8 cellular contexts compared by ENCODE assay signal in the genomic region with DNA sequence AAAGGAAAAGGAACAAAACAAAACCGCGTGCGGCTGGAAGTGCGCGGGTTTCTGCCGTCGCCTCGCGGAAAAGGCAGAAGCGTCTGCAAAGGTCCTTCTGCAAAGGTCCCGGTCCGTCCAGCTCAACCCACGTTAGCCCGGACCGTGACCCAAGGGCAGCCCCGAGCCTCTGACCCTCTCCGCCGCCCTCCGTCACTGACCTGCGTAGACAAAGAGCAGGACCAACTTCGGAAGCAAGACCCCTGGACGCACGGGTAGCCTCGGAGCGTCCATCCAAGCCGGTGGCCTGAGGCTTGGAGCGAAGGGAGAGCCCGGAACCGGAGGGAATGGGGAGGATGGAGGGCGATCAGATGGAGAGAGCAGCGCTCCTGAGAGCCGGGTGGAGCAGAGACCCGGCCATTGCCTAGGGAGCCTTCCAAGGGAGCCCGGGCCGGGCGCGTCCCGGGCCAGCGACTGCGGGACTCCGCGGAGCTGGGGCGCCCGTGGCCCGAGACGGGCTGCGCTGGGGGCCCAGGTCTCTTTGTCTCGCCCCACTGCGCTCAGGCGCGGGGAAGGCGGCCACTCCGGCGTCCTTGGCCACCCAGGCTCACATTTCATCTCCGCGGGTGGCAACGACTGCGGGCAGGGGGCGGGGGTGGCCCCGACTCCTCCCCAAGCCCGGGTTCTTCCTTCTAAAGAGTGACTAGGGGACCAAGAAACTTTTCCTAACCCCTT. TPM values are rescaled to one million over a fixed set of nuclear protein-coding genes. Genes with fewer than 3 reads are reported as not detected.
DNase-seq lines count a peak whose midpoint lies in the region; ATAC-seq and TF ChIP-seq lines count a peak whose summit lies in the region.

TSS of gene CYYR1 (minus strand) at position 619 of the 714 bp plus-strand sequence. CDS start at position 273, 346 bp downstream.

- BruUV-seq in Calu3 (replicated peaks; lab: Mats Ljungman, UMichigan): no TSS peak

- no peaks in the 10 kb centered on the region for H3K27me3 Mint-ChIP-seq in Calu3 (ENCODE audit: unreplicated experiment)

- H3K9me3 ChIP-seq in body of pancreas (peaks cover 0 to 4% (median 0%) of the 10 kb centered on the region in 3 donors), iPS-18a (ENCODE audit: control insufficient read depth, low read depth, low read length) (no peaks in the 10 kb centered on the region)

- intact Hi-C loops in body of pancreas (cut with DNase I) (no loop called here), Calu3 (cut with micrococcal nuclease; ENCODE audit: unreplicated experiment) (no loop called here)

- no peak within 1 kb of the TSS for H3K27ac Mint-ChIP-seq in stimulated activated effector memory CD8-positive, alpha-beta T cell treated with anti-CD3 and anti-CD28 coated beads, Interleukin-12 subunit alpha, Interleukin-12 subunit beta, amount 100 ng/mL, for 72 hours
- no peak within 1 kb of the TSS for H3K27ac Mint-ChIP-seq in Calu3 (ENCODE audit: unreplicated experiment)

- H3K27me3 ChIP-seq in H7 (ENCODE audit: control insufficient read depth, insufficient read depth, low read length) (no peaks in the 10 kb centered on the region), body of pancreas (peaks cover 0 to 9% of the 10 kb centered on the region in 2 donors), iPS-18a (ENCODE audit: control insufficient read depth, insufficient read depth, low read length) (no peaks in the 10 kb centered on the region)

- no peak for TF ChIP-seq POLR2A in body of pancreas (IDR thresholded peaks at IDR 0.05)

- H3K4me3 Mint-ChIP-seq in stimulated activated effector memory CD8-positive, alpha-beta T cell treated with anti-CD3 and anti-CD28 coated beads, Interleukin-12 subunit alpha, Interleukin-12 subunit beta, amount 100 ng/mL, for 72 hours: no peak within 1 kb of the TSS
- H3K4me3 Mint-ChIP-seq in Calu3 (ENCODE audit: low read depth, unreplicated experiment): no peak within 1 kb of the TSS

- TF ChIP-seq CTCF in body of pancreas (IDR thresholded peaks at IDR 0.05) (no peak), retinal pigment epithelial cell (conservative IDR thresholded peaks at IDR 0.05; ENCODE audit: low read depth, low read length) (no peak), Calu3 (IDR thresholded peaks at IDR 0.05; ENCODE audit: unreplicated experiment) (no peak)

- H3K36me3 Mint-ChIP-seq in stimulated activated effector memory CD8-positive, alpha-beta T cell treated with anti-CD3 and anti-CD28 coated beads, Interleukin-12 subunit alpha, Interleukin-12 subunit beta, amount 100 ng/mL, for 72 hours: no peaks in the 10 kb centered on the region
- H3K36me3 Mint-ChIP-seq in Calu3 (ENCODE audit: insufficient read depth, unreplicated experiment): no peaks in the 10 kb centered on the region

- H3K4me1 Mint-ChIP-seq in stimulated activated effector memory CD8-positive, alpha-beta T cell treated with anti-CD3 and anti-CD28 coated beads, Interleukin-12 subunit alpha, Interleukin-12 subunit beta, amount 100 ng/mL, for 72 hours: no peaks in the 10 kb centered on the region
- H3K4me1 Mint-ChIP-seq in Calu3 (ENCODE audit: low read depth, unreplicated experiment): no peaks in the 10 kb centered on the region

- H3K36me3 ChIP-seq in H7 (replicated peaks; ENCODE audit: control insufficient read depth, insufficient read depth, low read length) (no peaks in the 10 kb centered on the region), body of pancreas (replicated peaks in 1 of 2; ENCODE audit: insufficient read depth in 1 of 2, low read depth in 2 of 2) (no peaks in the 10 kb centered on the region), iPS-18a (ENCODE audit: control insufficient read depth, low read depth, low read length) (no peaks in the 10 kb centered on the region)

- DNase-seq in H7 (peak; percentile 79), body of pancreas (peak in 1 of 4 donors; percentile 10), retinal pigment epithelial cell (ENCODE audit: low read depth) (no peak), NCI-H187 treated with DMSO at 0.1 percent for 48 hours (lab: John Stamatoyannopoulos, UW) (no peak), Calu3 (no peak), COLO668 (lab: John Stamatoyannopoulos, UW; ENCODE audit: unreplicated experiment) (no peak)
- DNase-seq in stimulated activated effector memory CD8-positive, alpha-beta T cell treated with anti-CD3 and anti-CD28 coated beads, Interleukin-12 subunit alpha, Interleukin-12 subunit beta, amount 100 ng/mL, for 72 hours (ENCODE audit: low spot score in 2 of 2): no peak

- H3K4me1 ChIP-seq in body of pancreas (peaks cover 4% of the 10 kb centered on the region), iPS-18a (ENCODE audit: control insufficient read depth, low read depth, low read length) (peaks cover 14% of the 10 kb centered on the region)

- WGBS in body of pancreas, 2 donors: 3 to 6% methylated on average over 22 to 61 of the region's 61 CpGs

- H3K9ac ChIP-seq in iPS-18a (ENCODE audit: low read length): peak within 1 kb of the TSS; percentile 97

- CTCF ChIA-PET in Calu3 (lab: Charles Lee): no interaction called here

- H3K9me3 Mint-ChIP-seq in stimulated activated effector memory CD8-positive, alpha-beta T cell treated with anti-CD3 and anti-CD28 coated beads, Interleukin-12 subunit alpha, Interleukin-12 subunit beta, amount 100 ng/mL, for 72 hours: peaks cover 11% of the 10 kb centered on the region
- no peaks in the 10 kb centered on the region for H3K9me3 Mint-ChIP-seq in Calu3 (ENCODE audit: low read depth, unreplicated experiment)

- H3K4me3 ChIP-seq in H7 (ENCODE audit: insufficient read depth, low read depth, low read length) (peak within 1 kb of the TSS; percentile 84), body of pancreas (no peak within 1 kb of the TSS), iPS-18a (ENCODE audit: low read length) (peak within 1 kb of the TSS; percentile 83), retinal pigment epithelial cell (ENCODE audit: low read length) (peak within 1 kb of the TSS; percentile 63)

- ATAC-seq in body of pancreas: peak; percentile 40
- ATAC-seq in stimulated activated effector memory CD8-positive, alpha-beta T cell treated with anti-CD3 and anti-CD28 coated beads, Interleukin-12 subunit alpha, Interleukin-12 subunit beta, amount 100 ng/mL, for 72 hours: no peak

- H3K27ac ChIP-seq in body of pancreas (peak within 1 kb of the TSS in 2 of 4 donors; percentile 32 to 53), iPS-18a (ENCODE audit: low read length) (peak within 1 kb of the TSS; percentile 84)

RNA-seq across cellular contexts. Expression of gene CYYR1, which starts in this region (rescaled TPM):
- 31.6 and 34.2 TPM in 2 replicates for total RNA-seq in H7 (2014; rRNA removed; shearing (Covaris generic))
- total RNA-seq in body of pancreas: 1 to 10 TPM; 4.3 to 5.2 TPM
- not detected in 2 replicates for total RNA-seq in Calu3 (2022)

Comparison
In these comparisons a context has a peak if more than half of its experiments do, and no peak if none do; other contexts are left out.
1. H3K4me3 ChIP-seq: peak in H7 (single experiment), iPS-18a (single experiment) and retinal pigment epithelial cell (single experiment); none in body of pancreas (0 of 2).